Comparison of ENCODE assay signal across 28 cellular contexts in genomic region chr12:15180325-15180724, GRCh38. TPM values are rescaled to one million over a fixed set of nuclear protein-coding genes. Genes with fewer than 3 reads are reported as not detected.
DNase-seq lines count a peak whose midpoint lies in the region; ATAC-seq, FAIRE-seq and TF ChIP-seq lines count a peak whose summit lies in the region.
"Had no signal": no experiment of that assay in that cellular context is flagged by ENCODE, and none has a peak within 500 bp of the region (broad histone marks: within the 10 kb centered on the region; RNA-seq: fewer than 3 reads in every experiment).

No MANE protein-coding gene starts in this region.

- H3K27me3 ChIP-seq in heart right ventricle (peaks cover 0 to 4% (median 0%) of the 10 kb centered on the region in 7 donors), muscle layer of duodenum (ENCODE audit: low read depth, low read length) (no peaks in the 10 kb centered on the region), subcutaneous abdominal adipose tissue (ENCODE audit: control insufficient read depth in 5 of 5, insufficient read depth in 4 of 5, low read length in 5 of 5) (no peaks in the 10 kb centered on the region), pancreas (no peaks in the 10 kb centered on the region)

- no peak overlapping the region for H3K27ac Mint-ChIP-seq in natural killer cell treated with Interleukin-12 subunit alpha and Interleukin-12 subunit beta and Interleukin-15 and Interleukin-18, amount 100 ng/mL, for 72 hours
- H3K27ac Mint-ChIP-seq: dendritic cell treated with granulocyte-macrophage colony-stimulating factor and Interleukin-4, amounts not matched to agents 40 ng/mL and 50 ng/mL, for 4 days; stimulated activated effector memory CD8-positive, alpha-beta T cell treated with anti-CD3 and anti-CD28 coated beads, Interleukin-12 subunit alpha, Interleukin-12 subunit beta, amount 100 ng/mL, for 72 hours; T-helper 2 cell treated with Interferon-gamma antibody and Interleukin-4, amounts not matched to agents 5 μg/mL and 100 μg/mL, for 36 hours had no signal

- WGBS in heart right ventricle, 2 donors = 62 to 76% methylated on average over 2 of the region's 2 CpGs
- WGBS in pancreas, 2 donors = 55 to 68% methylated on average over 2 of the region's 2 CpGs

- intact Hi-C loops in heart right ventricle (cut with DNase I) (loop anchor here in 1 of 10 donors (5.0 kb wide), 1 partner anchor 37 kb away; no protein-coding TSS in a partner anchor), pancreas (cut with DNase I) (no loop called here)

- H3K36me3 Mint-ChIP-seq in natural killer cell treated with Interleukin-12 subunit alpha and Interleukin-12 subunit beta and Interleukin-15 and Interleukin-18, amount 100 ng/mL, for 72 hours = no peaks in the 10 kb centered on the region
- H3K36me3 Mint-ChIP-seq: stimulated activated effector memory CD8-positive, alpha-beta T cell treated with anti-CD3 and anti-CD28 coated beads, Interleukin-12 subunit alpha, Interleukin-12 subunit beta, amount 100 ng/mL, for 72 hours had no signal

- DNase-seq in NCI-H69 (lab: John Stamatoyannopoulos, UW) = peak; percentile 19
- no peak for DNase-seq in heart right ventricle
- no peak for DNase-seq in NCI-H748 (lab: John Stamatoyannopoulos, UW; ENCODE audit: unreplicated experiment)
- DNase-seq in pancreas = no peak
- no peak for DNase-seq in natural killer cell treated with Interleukin-12 subunit alpha and Interleukin-12 subunit beta and Interleukin-15 and Interleukin-18, amount 100 ng/mL, for 72 hours (ENCODE audit: low spot score)
- DNase-seq: activated CD4-positive, alpha-beta T cell treated with anti-CD3 and anti-CD28 coated beads, Interleukin-2, amount 50 U/mL, for 1 hour; activated naive CD4-positive, alpha-beta T cell treated with anti-CD3 and anti-CD28 coated beads, Interleukin-2, amount 50 U/mL, for 16 hours; AML-193; central memory CD4-positive, alpha-beta T cell; DMS153; NCI-H1105; NCI-H2029; NCI-H226; NCI-H774; psoas muscle; stimulated activated CD4-positive, alpha-beta T cell treated with anti-CD3 and anti-CD28 coated beads, Interleukin-2, amount 100 ng/mL, for 24 hours had no signal

- TF ChIP-seq CTCF in heart right ventricle (IDR thresholded peaks at IDR 0.05) (no peak), pancreas (IDR thresholded peaks at IDR 0.05) (no peak)

- no peak overlapping the region for H3K4me3 ChIP-seq in heart right ventricle
- peak overlapping the region in 1 of 2 donors; percentile 17 for H3K4me3 ChIP-seq in muscle layer of duodenum (ENCODE audit: low read depth in 1 of 2, low read length in 2 of 2)
- no peak overlapping the region for H3K4me3 ChIP-seq in subcutaneous abdominal adipose tissue (ENCODE audit: low read depth in 1 of 5, low read length in 5 of 5)
- no peak overlapping the region for H3K4me3 ChIP-seq in pancreas
- H3K4me3 ChIP-seq: psoas muscle, smooth muscle cell had no signal

- peak in 6 of 8 donors; percentile 25 to 53 (median 38) for ATAC-seq in heart right ventricle
- ATAC-seq in HG03196 (IDR thresholded peaks at IDR 0.05; ENCODE audit: unreplicated experiment) = no peak
- no peak for ATAC-seq in pancreas
- no peak for ATAC-seq in natural killer cell treated with Interleukin-12 subunit alpha and Interleukin-12 subunit beta and Interleukin-15 and Interleukin-18, amount 100 ng/mL, for 72 hours
- ATAC-seq: psoas muscle; stimulated activated effector memory CD8-positive, alpha-beta T cell treated with anti-CD3 and anti-CD28 coated beads, Interleukin-12 subunit alpha, Interleukin-12 subunit beta, amount 100 ng/mL, for 72 hours had no signal

- no peak overlapping the region for H3K4me3 Mint-ChIP-seq in natural killer cell treated with Interleukin-12 subunit alpha and Interleukin-12 subunit beta and Interleukin-15 and Interleukin-18, amount 100 ng/mL, for 72 hours
- H3K4me3 Mint-ChIP-seq: dendritic cell treated with granulocyte-macrophage colony-stimulating factor and Interleukin-4, amounts not matched to agents 40 ng/mL and 50 ng/mL, for 4 days; stimulated activated effector memory CD8-positive, alpha-beta T cell treated with anti-CD3 and anti-CD28 coated beads, Interleukin-12 subunit alpha, Interleukin-12 subunit beta, amount 100 ng/mL, for 72 hours; T-helper 2 cell treated with Interferon-gamma antibody and Interleukin-4, amounts not matched to agents 5 μg/mL and 100 μg/mL, for 36 hours had no signal

- H3K27ac ChIP-seq in heart right ventricle (peak overlapping the region in 7 of 10 donors; percentile 44 to 64 (median 59)), muscle layer of duodenum (ENCODE audit: low read length) (peak overlapping the region; percentile 57), subcutaneous abdominal adipose tissue (ENCODE audit: low read depth, low read length) (peak overlapping the region; percentile 76), pancreas (peak overlapping the region in 2 of 4 donors; percentile 39 to 44)
- H3K27ac ChIP-seq: psoas muscle, RWPE1, VCaP had no signal

- peaks cover 7 to 18% of the 10 kb centered on the region in 2 donors for H3K27me3 Mint-ChIP-seq in natural killer cell treated with Interleukin-12 subunit alpha and Interleukin-12 subunit beta and Interleukin-15 and Interleukin-18, amount 100 ng/mL, for 72 hours

- no peaks in the 10 kb centered on the region for H3K36me3 ChIP-seq in heart right ventricle
- no peaks in the 10 kb centered on the region for H3K36me3 ChIP-seq in muscle layer of duodenum (ENCODE audit: control insufficient read depth in 1 of 2, insufficient read depth in 2 of 2, low read length in 2 of 2)
- H3K36me3 ChIP-seq in subcutaneous abdominal adipose tissue (ENCODE audit: control insufficient read depth in 5 of 5, insufficient read depth in 5 of 5, low read length in 5 of 5) = no peaks in the 10 kb centered on the region
- no peaks in the 10 kb centered on the region for H3K36me3 ChIP-seq in pancreas

- FAIRE-seq in pancreas (lab: Jason Lieb, UNC) = no peak
- FAIRE-seq: A204.1, endometrium, H1 had no signal

- H3K9me3 Mint-ChIP-seq in natural killer cell treated with Interleukin-12 subunit alpha and Interleukin-12 subunit beta and Interleukin-15 and Interleukin-18, amount 100 ng/mL, for 72 hours = no peaks in the 10 kb centered on the region
- H3K9me3 Mint-ChIP-seq: dendritic cell treated with granulocyte-macrophage colony-stimulating factor and Interleukin-4, amounts not matched to agents 40 ng/mL and 50 ng/mL, for 4 days; stimulated activated effector memory CD8-positive, alpha-beta T cell treated with anti-CD3 and anti-CD28 coated beads, Interleukin-12 subunit alpha, Interleukin-12 subunit beta, amount 100 ng/mL, for 72 hours; T-helper 2 cell treated with Interferon-gamma antibody and Interleukin-4, amounts not matched to agents 5 μg/mL and 100 μg/mL, for 36 hours had no signal

- H3K9me3 ChIP-seq in heart right ventricle = peaks cover 0 to 6% (median 0%) of the 10 kb centered on the region in 11 donors
- H3K9me3 ChIP-seq in muscle layer of duodenum (ENCODE audit: control insufficient read depth in 1 of 2, low read length in 2 of 2) = no peaks in the 10 kb centered on the region
- no peaks in the 10 kb centered on the region for H3K9me3 ChIP-seq in subcutaneous abdominal adipose tissue (ENCODE audit: control insufficient read depth in 5 of 5, low read length in 5 of 5)
- no peaks in the 10 kb centered on the region for H3K9me3 ChIP-seq in pancreas
- H3K9me3 ChIP-seq: psoas muscle had no signal

- H3K4me1 Mint-ChIP-seq in natural killer cell treated with Interleukin-12 subunit alpha and Interleukin-12 subunit beta and Interleukin-15 and Interleukin-18, amount 100 ng/mL, for 72 hours (ENCODE audit: low read depth in 2 of 2) = no peaks in the 10 kb centered on the region
- H3K4me1 Mint-ChIP-seq: stimulated activated effector memory CD8-positive, alpha-beta T cell treated with anti-CD3 and anti-CD28 coated beads, Interleukin-12 subunit alpha, Interleukin-12 subunit beta, amount 100 ng/mL, for 72 hours had no signal

- H3K4me1 ChIP-seq in heart right ventricle = peaks cover 0 to 18% (median 7%) of the 10 kb centered on the region in 9 donors
- H3K4me1 ChIP-seq in muscle layer of duodenum (ENCODE audit: control insufficient read depth in 1 of 2, insufficient read depth in 2 of 2, low read length in 2 of 2) = peaks cover 15 to 28% of the 10 kb centered on the region in 2 donors
- peaks cover 0 to 46% (median 19%) of the 10 kb centered on the region in 5 donors for H3K4me1 ChIP-seq in subcutaneous abdominal adipose tissue (ENCODE audit: control insufficient read depth in 5 of 5, insufficient read depth in 5 of 5, low read length in 5 of 5)
- H3K4me1 ChIP-seq in pancreas = peaks cover 0 to 7% (median 0%) of the 10 kb centered on the region in 3 donors
- H3K4me1 ChIP-seq: psoas muscle had no signal

- peak overlapping the region in 1 of 5 donors; percentile 2 for H3K9ac ChIP-seq in subcutaneous abdominal adipose tissue (ENCODE audit: low read length in 5 of 5)

RNA-seq across cellular contexts. Expression of gene RERG, which starts 40.9 kb away (rescaled TPM):
- 1 to 10 TPM; 2.1 to 4.8 (median 2.7) TPM for total RNA-seq in heart right ventricle
- polyA plus RNA-seq in heart right ventricle = 1 to 10 TPM; 3.5 to 9.7 TPM
- 10 to 100 TPM in 1 of 6 donors, 1 to 10 TPM in 5; 2.0 to 10.4 (median 5.2) TPM for total RNA-seq in pancreas
- polyA plus RNA-seq in pancreas = 1 to 10 TPM; 6.4 to 6.7 TPM
- total RNA-seq in natural killer cell treated with Interleukin-12 subunit alpha and Interleukin-12 subunit beta and Interleukin-15 and Interleukin-18, amount 100 ng/mL, for 72 hours = not detected
- polyA plus RNA-seq: smooth muscle cell had no signal

Comparison
In these comparisons a context has a peak if more than half of its experiments do, and no peak if none do; other contexts are left out.
1. ATAC-seq: peak in heart right ventricle (6 of 8); none in HG03196 (single experiment), pancreas (0 of 4) and natural killer cell treated with Interleukin-12 subunit alpha and Interleukin-12 subunit beta and Interleukin-15 and Interleukin-18, amount 100 ng/mL, for 72 hours (0 of 2).